In genomic region chr10:80463868-80464267, GRCh38 we compare ENCODE assay signal across 10 cellular contexts. TPM values are rescaled to one million over a fixed set of nuclear protein-coding genes. Genes with fewer than 3 reads are reported as not detected.
A peak's percentile ranks its signal among the peaks of the same experiment; 100 is the strongest.
DNase-seq lines count a peak whose midpoint lies in the region; ATAC-seq, FAIRE-seq and TF ChIP-seq lines count a peak whose summit lies in the region.
"Had no signal": no experiment of that assay in that cellular context is flagged by ENCODE, and none has a peak within 500 bp of the region (broad histone marks: within the 10 kb centered on the region; RNA-seq: fewer than 3 reads in every experiment).

No MANE protein-coding gene starts in this region.

- TF ChIP-seq CTCF in IMR-90 (conservative IDR thresholded peaks at IDR 0.05; ENCODE audit: low read depth, low read length): no peak

- H3K36me3 ChIP-seq in IMR-90 (ENCODE audit: control insufficient read depth, insufficient read depth, low read length): no peaks in the 10 kb centered on the region
- no peaks in the 10 kb centered on the region for H3K36me3 ChIP-seq in iPS-20b (ENCODE audit: insufficient read depth, low read depth, low read length)

- H3K9me3 Mint-ChIP-seq in activated T-helper 1 cell treated with anti-CD3 and anti-CD28 coated beads, Interleukin-12 subunit alpha, Interleukin-12 subunit beta, Interleukin-2, Interleukin-4 antibody, amounts not matched to agents 30 ng/mL and 10 ng/mL and 1 ng/mL, durations not matched to agents 14 hours and 24 hours and 36 hours: no peaks in the 10 kb centered on the region
- H3K9me3 Mint-ChIP-seq in stimulated activated memory B cell treated with anti-CD40 and anti-IgM and Interleukin-4, amounts not matched to agents 10 μg/mL and 1 μg/mL and 100 μg/mL, for 72 hours: no peaks in the 10 kb centered on the region

- H3K27ac ChIP-seq in IMR-90 (ENCODE audit: insufficient read depth, low read length): peak overlapping the region; percentile 32; the same call in 1 of the 2 replicates
- no peak overlapping the region for H3K27ac ChIP-seq in iPS-20b (ENCODE audit: low read length)

- FAIRE-seq in GM12891 (lab: Jason Lieb, UNC): no peak
- FAIRE-seq: bronchial epithelial cell had no signal

- no peak overlapping the region for H3K4me2 ChIP-seq in IMR-90 (ENCODE audit: low read depth, low read length)

- peak overlapping the region; percentile 79; the same call in 1 of the 2 replicates for H3K4ac ChIP-seq in IMR-90 (ENCODE audit: low read depth, low read length)

- H3K4me1 ChIP-seq in IMR-90 (ENCODE audit: control insufficient read depth, insufficient read depth, low read length) (peaks cover 47% of the 10 kb centered on the region), iPS-20b (ENCODE audit: insufficient read depth, low read length) (peaks cover 81% of the 10 kb centered on the region)

- H3K9me3 ChIP-seq in IMR-90 (ENCODE audit: control insufficient read depth, insufficient read depth, low read length) (no peaks in the 10 kb centered on the region), iPS-20b (ENCODE audit: insufficient read depth, low read depth, low read length) (no peaks in the 10 kb centered on the region)

- DNase-seq in IMR-90 (no peak), GM12891 (ENCODE audit: insufficient read length, low spot score) (no peak)
- DNase-seq in activated T-helper 1 cell treated with anti-CD3 and anti-CD28 coated beads, Interleukin-12 subunit alpha, Interleukin-12 subunit beta, Interleukin-2, Interleukin-4 antibody, amounts not matched to agents 30 ng/mL and 10 ng/mL and 1 ng/mL, durations not matched to agents 14 hours and 24 hours and 36 hours (ENCODE audit: low spot score): no peak
- DNase-seq: MM.1S, SW 1271 had no signal

- no peak for TF ChIP-seq RAD21 in IMR-90 (IDR thresholded peaks at IDR 0.05; ENCODE audit: low read length)

- peaks cover 56% of the 10 kb centered on the region for H4K20me1 ChIP-seq in IMR-90 (ENCODE audit: insufficient read depth, low read length)

- no peak overlapping the region for H3K56ac ChIP-seq in IMR-90 (ENCODE audit: extremely low read depth, insufficient read depth, low read length)

- H4K8ac ChIP-seq in IMR-90 (ENCODE audit: low read depth in 2 of 2, low read length in 2 of 2): 0 out of 4 replicates have a peak overlapping the region, but pooled peaks of 1 of the 2 experiments have one; percentile 16

- H4K5ac ChIP-seq in IMR-90 (ENCODE audit: low read depth, low read length): no peak overlapping the region

- H3K27ac Mint-ChIP-seq in activated T-helper 1 cell treated with anti-CD3 and anti-CD28 coated beads, Interleukin-12 subunit alpha, Interleukin-12 subunit beta, Interleukin-2, Interleukin-4 antibody, amounts not matched to agents 30 ng/mL and 10 ng/mL and 1 ng/mL, durations not matched to agents 14 hours and 24 hours and 36 hours: peak overlapping the region; percentile 79
- peak overlapping the region; percentile 82 for H3K27ac Mint-ChIP-seq in stimulated activated memory B cell treated with anti-CD40 and anti-IgM and Interleukin-4, amounts not matched to agents 10 μg/mL and 1 μg/mL and 100 μg/mL, for 72 hours

- CTCF ChIA-PET in IMR-90 (lab: Yijun Ruan, JAX): interaction anchor here (0.9 to 5.1 kb wide), 2 partner anchors 19 to 42 kb away, joined by 4 to 26 read pairs; no protein-coding TSS in a partner anchor

- dilution Hi-C loops in IMR-90 (cut with HindIII; ENCODE audit: low sequenced_read_pairs, unreplicated experiment): no loop called here

- H2BK120ac ChIP-seq in IMR-90 (ENCODE audit: low read depth, low read length): no peak overlapping the region

- no peak for ATAC-seq in IMR-90 (ENCODE audit: low read depth)
- ATAC-seq in stimulated activated memory B cell treated with anti-CD40 and anti-IgM and Interleukin-4, amounts not matched to agents 10 μg/mL and 1 μg/mL and 100 μg/mL, for 72 hours: no peak
- ATAC-seq in HG03025 (IDR thresholded peaks at IDR 0.05; ENCODE audit: low FRiP score, unreplicated experiment): no peak
- no peak for ATAC-seq in GM19328 (IDR thresholded peaks at IDR 0.05; ENCODE audit: unreplicated experiment)

- peaks cover 14 to 99% of the 10 kb centered on the region in 2 experiments for H3K79me1 ChIP-seq in IMR-90 (ENCODE audit: low read depth in 1 of 2, low read length in 2 of 2)

- H2AK5ac ChIP-seq in IMR-90 (ENCODE audit: low read depth, low read length): peak overlapping the region; percentile 15; the same call in 1 of the 2 replicates

- no peak for TF ChIP-seq POLR2A in IMR-90 (IDR thresholded peaks at IDR 0.05; ENCODE audit: low read depth, low read length)
- no peak for TF ChIP-seq POLR2A in GM12891 (IDR thresholded peaks at IDR 0.05; ENCODE audit: low read depth, low read length)

- H2AFZ ChIP-seq in IMR-90 (replicated peaks; ENCODE audit: low read length, poor library complexity): no peak overlapping the region

- no peak overlapping the region for H3K18ac ChIP-seq in IMR-90 (ENCODE audit: low read depth, low read length)

- no peak overlapping the region for H2BK20ac ChIP-seq in IMR-90 (ENCODE audit: low read depth, low read length)

- BruUV-seq in IMR-90 (replicated peaks; lab: Mats Ljungman, UMichigan): no TSS peak

- H3K27me3 ChIP-seq in IMR-90 (ENCODE audit: control insufficient read depth, insufficient read depth, low read length): no peaks in the 10 kb centered on the region
- peaks cover 21% of the 10 kb centered on the region for H3K27me3 ChIP-seq in iPS-20b (ENCODE audit: insufficient read depth, low read length)

- H3K27me3 Mint-ChIP-seq in activated T-helper 1 cell treated with anti-CD3 and anti-CD28 coated beads, Interleukin-12 subunit alpha, Interleukin-12 subunit beta, Interleukin-2, Interleukin-4 antibody, amounts not matched to agents 30 ng/mL and 10 ng/mL and 1 ng/mL, durations not matched to agents 14 hours and 24 hours and 36 hours (ENCODE audit: insufficient read depth): no peaks in the 10 kb centered on the region
- H3K27me3 Mint-ChIP-seq in stimulated activated memory B cell treated with anti-CD40 and anti-IgM and Interleukin-4, amounts not matched to agents 10 μg/mL and 1 μg/mL and 100 μg/mL, for 72 hours: no peaks in the 10 kb centered on the region

- H2BK15ac ChIP-seq in IMR-90 (ENCODE audit: low read depth, low read length): no peak overlapping the region

- H3K4me1 Mint-ChIP-seq in activated T-helper 1 cell treated with anti-CD3 and anti-CD28 coated beads, Interleukin-12 subunit alpha, Interleukin-12 subunit beta, Interleukin-2, Interleukin-4 antibody, amounts not matched to agents 30 ng/mL and 10 ng/mL and 1 ng/mL, durations not matched to agents 14 hours and 24 hours and 36 hours (ENCODE audit: low read depth): peaks cover 98% of the 10 kb centered on the region
- peaks cover 96% of the 10 kb centered on the region for H3K4me1 Mint-ChIP-seq in stimulated activated memory B cell treated with anti-CD40 and anti-IgM and Interleukin-4, amounts not matched to agents 10 μg/mL and 1 μg/mL and 100 μg/mL, for 72 hours

- peaks cover 40% of the 10 kb centered on the region for H3K9me1 ChIP-seq in IMR-90 (ENCODE audit: insufficient read depth, low read length)

- peaks cover 18% of the 10 kb centered on the region for H3K36me3 Mint-ChIP-seq in activated T-helper 1 cell treated with anti-CD3 and anti-CD28 coated beads, Interleukin-12 subunit alpha, Interleukin-12 subunit beta, Interleukin-2, Interleukin-4 antibody, amounts not matched to agents 30 ng/mL and 10 ng/mL and 1 ng/mL, durations not matched to agents 14 hours and 24 hours and 36 hours (ENCODE audit: low read depth)
- no peaks in the 10 kb centered on the region for H3K36me3 Mint-ChIP-seq in stimulated activated memory B cell treated with anti-CD40 and anti-IgM and Interleukin-4, amounts not matched to agents 10 μg/mL and 1 μg/mL and 100 μg/mL, for 72 hours

- H3K4me3 ChIP-seq in IMR-90 (ENCODE audit: insufficient read depth, low read depth, low read length) (no peak overlapping the region), iPS-20b (ENCODE audit: low read length) (no peak overlapping the region)

- POLR2A ChIA-PET in IMR-90 (lab: Charles Lee; ENCODE audit: unreplicated experiment): no interaction called here

- H3K4me3 Mint-ChIP-seq in activated T-helper 1 cell treated with anti-CD3 and anti-CD28 coated beads, Interleukin-12 subunit alpha, Interleukin-12 subunit beta, Interleukin-2, Interleukin-4 antibody, amounts not matched to agents 30 ng/mL and 10 ng/mL and 1 ng/mL, durations not matched to agents 14 hours and 24 hours and 36 hours: peak overlapping the region; percentile 70
- H3K4me3 Mint-ChIP-seq in stimulated activated memory B cell treated with anti-CD40 and anti-IgM and Interleukin-4, amounts not matched to agents 10 μg/mL and 1 μg/mL and 100 μg/mL, for 72 hours: no peak overlapping the region

- no peak overlapping the region; the same call in 1 of the 2 replicates for H3K14ac ChIP-seq in IMR-90 (replicated peaks; ENCODE audit: low read depth, low read length)

- in situ Hi-C loops in IMR-90 (cut with MboI; ENCODE audit: low sequenced_read_pairs): loop anchor here (25.0 kb wide), 1 partner anchor 302 kb away; no protein-coding TSS in a partner anchor

- intact Hi-C loops in IMR-90 (cut with micrococcal nuclease): loop anchor here (5.0 kb wide), 1 partner anchor 33 kb away; no protein-coding TSS in a partner anchor
- intact Hi-C loops in activated T-helper 1 cell treated with anti-CD3 and anti-CD28 coated beads, Interleukin-12 subunit alpha, Interleukin-12 subunit beta, Interleukin-2, Interleukin-4 antibody, amounts not matched to agents 30 ng/mL and 10 ng/mL and 1 ng/mL, durations not matched to agents 14 hours and 24 hours and 36 hours (cut with micrococcal nuclease): loop anchor here (1.0 to 10.0 kb wide), 3 partner anchors 7 to 1219 kb away; no protein-coding TSS in a partner anchor

- peak overlapping the region; percentile 31; the same call in 1 of the 2 replicates for H4K91ac ChIP-seq in IMR-90 (ENCODE audit: insufficient read depth, low read depth, low read length)

- peak overlapping the region; percentile 35 for H2BK5ac ChIP-seq in IMR-90 (ENCODE audit: low read depth, low read length, poor library complexity, severe bottlenecking)

- H3K23ac ChIP-seq in IMR-90 (ENCODE audit: low read depth, low read length): peak overlapping the region; percentile 15; the same call in 1 of the 2 replicates

- peak overlapping the region; percentile 6 for H2AK9ac ChIP-seq in IMR-90 (replicated peaks; ENCODE audit: low read depth, low read length, poor library complexity)

- WGBS in IMR-90 (ENCODE audit: extremely low coverage in 2 of 2, insufficient read length in 1 of 2), 2 experiments: 100% methylated on average over 1 of the region's 10 CpGs; no CpG with 5 or more reads in 1 of the 2 experiments

- H3K9ac ChIP-seq in IMR-90 (ENCODE audit: low read depth, low read length) (no peak overlapping the region), iPS-20b (ENCODE audit: low read depth, low read length) (peak overlapping the region; percentile 90; the same call in 1 of the 2 replicates)

RNA-seq across cellular contexts. Expression of gene TSPAN14, which starts 9.8 kb away (rescaled TPM):
- 13.3 and 18.5 TPM in 2 replicates for total RNA-seq in IMR-90 (2012; rRNA removed)
- polyA plus RNA-seq in IMR-90 (2012; rRNA removed): 40.6 and 43.0 TPM in 2 replicates
- polyA plus RNA-seq in IMR-90 (2012; cell fraction: cytosol; rRNA removed): 55.8 and 57.7 TPM in 2 replicates
- polyA plus RNA-seq in IMR-90 (2012; cell fraction: nucleus; rRNA removed; ENCODE audit: low replicate concordance): 36.3 and 44.3 TPM in 2 replicates
- total RNA-seq in activated T-helper 1 cell treated with anti-CD3 and anti-CD28 coated beads, Interleukin-12 subunit alpha, Interleukin-12 subunit beta, Interleukin-2, Interleukin-4 antibody, amounts not matched to agents 30 ng/mL and 10 ng/mL and 1 ng/mL, durations not matched to agents 14 hours and 24 hours and 36 hours: 75.4 and 81.9 TPM in 2 replicates
- polyA plus RNA-seq in GM12891 (2012; ENCODE audit: low read depth, missing spikeins): 5.2 TPM

RNA-seq across cellular contexts. Expression of gene PRXL2A, which starts 55.5 kb away (rescaled TPM):
- total RNA-seq in IMR-90 (2012; rRNA removed): 0.90 and 1.1 TPM in 2 replicates
- polyA plus RNA-seq in IMR-90 (2012; rRNA removed): 0.60 and 0.92 TPM in 2 replicates
- polyA plus RNA-seq in IMR-90 (2012; cell fraction: cytosol; rRNA removed): 0.19 and 0.36 TPM in 2 replicates
- polyA plus RNA-seq in IMR-90 (2012; cell fraction: nucleus; rRNA removed; ENCODE audit: low replicate concordance): 0.10 and 0.17 TPM in 2 replicates
- 11.9 and 13.2 TPM in 2 replicates for total RNA-seq in activated T-helper 1 cell treated with anti-CD3 and anti-CD28 coated beads, Interleukin-12 subunit alpha, Interleukin-12 subunit beta, Interleukin-2, Interleukin-4 antibody, amounts not matched to agents 30 ng/mL and 10 ng/mL and 1 ng/mL, durations not matched to agents 14 hours and 24 hours and 36 hours
- polyA plus RNA-seq in GM12891 (2012; ENCODE audit: low read depth, missing spikeins): 10.2 TPM
